Comparison of ENCODE assay signal across 1 cellular context in genomic region chrX:20139966-20140365, GRCh38.
TF ChIP-seq lines count a peak whose summit lies in the region.

No MANE protein-coding gene starts in this region.

TF ChIP-seq in HepG2, 621 proteins besides CTCF, POLR2A, EP300 and RAD21:
- TF ChIP-seq, protein P1, sequence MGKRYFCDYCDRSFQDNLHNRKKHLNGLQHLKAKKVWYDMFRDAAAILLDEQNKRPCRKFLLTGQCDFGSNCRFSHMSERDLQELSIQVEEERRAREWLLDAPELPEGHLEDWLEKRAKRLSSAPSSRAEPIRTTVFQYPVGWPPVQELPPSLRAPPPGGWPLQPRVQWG (CRISPR knock-in tag; IDR thresholded peaks at IDR 0.05; ENCODE audit: borderline replicate concordance, low read depth) = no peak
- TF ChIP-seq TBX3 (IDR thresholded peaks at IDR 0.05; ENCODE audit: borderline replicate concordance) = no peak
- no peak for TF ChIP-seq NFE2L1 (CRISPR knock-in tag; IDR thresholded peaks at IDR 0.05; ENCODE audit: borderline replicate concordance)
- no peak for TF ChIP-seq ZNF281 (CRISPR knock-in tag; IDR thresholded peaks at IDR 0.05; ENCODE audit: borderline replicate concordance)
- TF ChIP-seq, protein P2, sequence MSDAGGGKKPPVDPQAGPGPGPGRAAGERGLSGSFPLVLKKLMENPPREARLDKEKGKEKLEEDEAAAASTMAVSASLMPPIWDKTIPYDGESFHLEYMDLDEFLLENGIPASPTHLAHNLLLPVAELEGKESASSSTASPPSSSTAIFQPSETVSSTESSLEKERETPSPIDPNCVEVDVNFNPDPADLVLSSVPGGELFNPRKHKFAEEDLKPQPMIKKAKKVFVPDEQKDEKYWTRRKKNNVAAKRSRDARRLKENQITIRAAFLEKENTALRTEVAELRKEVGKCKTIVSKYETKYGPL (CRISPR knock-in tag; IDR thresholded peaks at IDR 0.05) = no peak
- TF ChIP-seq ZNF136 (CRISPR knock-in tag; IDR thresholded peaks at IDR 0.05; ENCODE audit: low read depth) = no peak
- no peak for TF ChIP-seq ZNF337 (CRISPR knock-in tag; IDR thresholded peaks at IDR 0.05; ENCODE audit: borderline replicate concordance, low read depth)
- no peak for TF ChIP-seq ZNF446 (CRISPR knock-in tag; IDR thresholded peaks at IDR 0.05)
- TF ChIP-seq MYNN (CRISPR knock-in tag; IDR thresholded peaks at IDR 0.05; ENCODE audit: low read depth) = no peak
- no peak for TF ChIP-seq ONECUT2 (CRISPR knock-in tag; IDR thresholded peaks at IDR 0.05)
- TF ChIP-seq HMGXB4 (CRISPR knock-in tag; IDR thresholded peaks at IDR 0.05; ENCODE audit: borderline replicate concordance in 1 of 2, low read depth in 1 of 2) = no peak
- TF ChIP-seq NKX3-1 (CRISPR knock-in tag; IDR thresholded peaks at IDR 0.05) = no peak
- TF ChIP-seq ZFYVE20 (CRISPR knock-in tag; IDR thresholded peaks at IDR 0.05; ENCODE audit: borderline replicate concordance, low read depth) = no peak
